ENCODE assay signal across 24 cellular contexts in the genomic region with DNA sequence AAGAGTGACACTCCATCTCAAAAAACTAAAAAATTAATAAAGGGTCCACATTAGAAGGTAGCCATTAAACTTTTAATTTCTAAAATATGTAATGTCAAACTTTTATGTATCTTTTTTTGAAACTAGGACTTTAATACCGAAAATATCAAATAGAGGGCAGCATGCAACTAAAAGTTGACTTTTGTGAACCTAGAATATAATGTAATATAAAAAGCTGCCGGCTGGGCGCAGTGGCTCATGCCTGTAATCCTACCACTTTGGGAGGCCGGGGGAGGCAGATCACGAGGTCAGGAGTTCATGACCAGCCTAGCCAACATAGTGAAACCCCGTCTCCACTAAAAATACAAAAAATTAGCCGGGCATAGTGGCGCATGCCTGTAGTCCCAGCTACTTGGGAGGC.
DNase-seq lines count a peak whose midpoint lies in the region; ATAC-seq and TF ChIP-seq lines count a peak whose summit lies in the region.
"Had no signal": no experiment of that assay in that cellular context is flagged by ENCODE, and none has a peak within 500 bp of the region (broad histone marks: within the 10 kb centered on the region; RNA-seq: fewer than 3 reads in every experiment).

No MANE protein-coding gene starts in this region.

- intact Hi-C loops in left ventricle myocardium inferior (cut with micrococcal nuclease) = no loop called here
- intact Hi-C loops in heart right ventricle (cut with DNase I) = no loop called here
- intact Hi-C loops in testis (cut with DNase I; ENCODE audit: low total_unique reads) = no loop called here

- no peak overlapping the region for H3K27ac ChIP-seq in left ventricle myocardium inferior (replicated peaks)
- no peak overlapping the region for H3K27ac ChIP-seq in heart right ventricle
- H3K27ac ChIP-seq in testis = no peak overlapping the region
- H3K27ac ChIP-seq: neural progenitor cell, spleen had no signal

- H3K4me1 ChIP-seq in left ventricle myocardium inferior (no peaks in the 10 kb centered on the region), heart right ventricle (no peaks in the 10 kb centered on the region), testis (no peaks in the 10 kb centered on the region)
- H3K4me1 ChIP-seq: BE2C, spleen had no signal

- H3K27me3 ChIP-seq in left ventricle myocardium inferior (ENCODE audit: low read depth) = no peaks in the 10 kb centered on the region
- no peaks in the 10 kb centered on the region for H3K27me3 ChIP-seq in heart right ventricle
- H3K27me3 ChIP-seq in testis = no peaks in the 10 kb centered on the region
- H3K27me3 ChIP-seq: BE2C, neural progenitor cell, spleen had no signal

- in situ Hi-C loops in SK-MEL-5 (cut with HindIII; ENCODE audit: low pct_unique_long_range_greater_than_20kb, low sequenced_read_pairs) = no loop called here

- DNase-seq in left ventricle myocardium inferior (no peak), heart right ventricle (no peak), SK-MEL-5 (ENCODE audit: low read depth, low spot score) (peak; percentile 34), choroid plexus epithelial cell (ENCODE audit: low read depth) (peak; percentile 23), testis (peak; percentile 63), cerebellum (ENCODE audit: low spot score) (no peak), DMS79 (lab: John Stamatoyannopoulos, UW) (no peak), cerebellar nuclear complex (lab: John Stamatoyannopoulos, UW) (no peak)
- DNase-seq: activated CD4-positive, CD25-positive, alpha-beta regulatory T cell treated with anti-CD3 and anti-CD28 coated beads, Interleukin-2, amount 50 U/mL, for 72 hours; activated effector memory CD4-positive, alpha-beta T cell treated with Interleukin-2 at 50 U/mL for 16 hours; activated naive CD8-positive, alpha-beta T cell treated with anti-CD3 and anti-CD28 coated beads for 36 hours; activated T-cell treated with anti-CD3 and anti-CD28 coated beads for 4 hours; BE2C; CD8-positive, alpha-beta memory T cell; GF-D8; NCI-H1105; NCI-H2029; NCI-H2227 treated with DMSO at 0.1 percent for 48 hours; NCI-H526 treated with DMSO at 0.1 percent for 48 hours; posterior cingulate gyrus; right cardiac atrium; spleen had no signal

- no peaks in the 10 kb centered on the region for H3K9me3 ChIP-seq in left ventricle myocardium inferior (replicated peaks)
- H3K9me3 ChIP-seq in heart right ventricle = no peaks in the 10 kb centered on the region
- no peaks in the 10 kb centered on the region for H3K9me3 ChIP-seq in testis
- H3K9me3 ChIP-seq: BE2C, spleen had no signal

- TF ChIP-seq CTCF in left ventricle myocardium inferior (IDR thresholded peaks at IDR 0.05; ENCODE audit: borderline replicate concordance) = peak; percentile 30
- TF ChIP-seq CTCF in heart right ventricle (IDR thresholded peaks at IDR 0.05) = peak in 4 of 9 donors; percentile 13 to 41 (median 22)
- peak; percentile 29 for TF ChIP-seq CTCF in choroid plexus epithelial cell (conservative IDR thresholded peaks at IDR 0.05; ENCODE audit: low read depth, low read length)
- TF ChIP-seq CTCF in testis (IDR thresholded peaks at IDR 0.05) = peak; percentile 7 to 40 (median 38)

- H3K36me3 ChIP-seq in left ventricle myocardium inferior = peaks cover 40% of the 10 kb centered on the region
- H3K36me3 ChIP-seq in heart right ventricle = peaks cover 0 to 80% (median 15%) of the 10 kb centered on the region in 9 donors
- peaks cover 3% of the 10 kb centered on the region for H3K36me3 ChIP-seq in testis (ENCODE audit: low read depth, missing control alignments)

- WGBS in heart right ventricle, 2 donors = 87 to 94% methylated on average over 8 of the region's 8 CpGs
- 60 to 70% methylated on average over 8 of the region's 8 CpGs for WGBS in testis, 2 donors

- TF ChIP-seq POLR2A in testis (IDR thresholded peaks at IDR 0.05) = no peak

- no peak overlapping the region for H3K4me3 ChIP-seq in left ventricle myocardium inferior
- H3K4me3 ChIP-seq in heart right ventricle = no peak overlapping the region
- no peak overlapping the region for H3K4me3 ChIP-seq in choroid plexus epithelial cell (ENCODE audit: low read depth, low read length)
- no peak overlapping the region for H3K4me3 ChIP-seq in testis
- H3K4me3 ChIP-seq: neural progenitor cell, spleen had no signal

- no peak for ATAC-seq in heart right ventricle
- ATAC-seq: Panc1, right cardiac atrium had no signal

Comparison
In these comparisons a context has a peak if more than half of its experiments do, and no peak if none do; other contexts are left out.
1. DNase-seq: peak in SK-MEL-5 (single experiment), choroid plexus epithelial cell (single experiment) and testis (single experiment); none in left ventricle myocardium inferior (single experiment), heart right ventricle (0 of 2), cerebellum (single experiment), DMS79 (single experiment) and cerebellar nuclear complex (0 of 2).